Comparison of ENCODE assay signal across 8 cellular contexts in genomic region chr1:223831755-223832636, GRCh38. TPM values are rescaled to one million over a fixed set of nuclear protein-coding genes. Genes with fewer than 3 reads are reported as not detected.
DNase-seq lines count a peak whose midpoint lies in the region; ATAC-seq and TF ChIP-seq lines count a peak whose summit lies in the region.

No MANE protein-coding gene starts in this region.

- in situ Hi-C loops in Panc1 (cut with HindIII; ENCODE audit: low pct_unique_long_range_greater_than_20kb, low sequenced_read_pairs), result no loop called here

- intact Hi-C loops in activated CD4-positive, alpha-beta T cell treated with anti-CD3 and anti-CD28 coated beads, Interleukin-2, amount 10 ng/mL, durations not matched to agents 24 days and 14 days (cut with micrococcal nuclease), result loop anchor here (1.0 to 5.0 kb wide), 8 partner anchors 12 to 1120 kb away; partner anchors contain the start of genes AIDA, BROX and WDR26
- intact Hi-C loops in Panc1 (cut with micrococcal nuclease; ENCODE audit: unreplicated experiment), result no loop called here
- intact Hi-C loops in dorsolateral prefrontal cortex (cut with DNase I), result no loop called here

- peak overlapping the region; percentile 85 for H3K27ac Mint-ChIP-seq in activated CD4-positive, alpha-beta T cell treated with anti-CD3 and anti-CD28 coated beads, Interleukin-2, amount 10 ng/mL, durations not matched to agents 24 days and 14 days
- peak overlapping the region; percentile 82 for H3K27ac Mint-ChIP-seq in osteocyte (ENCODE audit: unreplicated experiment)

- H3K27me3 ChIP-seq in Panc1 (ENCODE audit: control insufficient read depth, insufficient read depth, low read length), result no peaks in the 10 kb centered on the region
- no peaks in the 10 kb centered on the region for H3K27me3 ChIP-seq in dorsolateral prefrontal cortex

- H3K36me3 ChIP-seq in Panc1 (ENCODE audit: control insufficient read depth, insufficient read depth, low read length), result no peaks in the 10 kb centered on the region

- peak overlapping the region; percentile 44 for H3K27ac ChIP-seq in Panc1 (ENCODE audit: low read length)
- peak overlapping the region in 51 of 59 donors; percentile 0 to 80 (median 54) for H3K27ac ChIP-seq in dorsolateral prefrontal cortex

- H3K4me3 ChIP-seq in Panc1 (ENCODE audit: low read depth in 2 of 2, low read length in 2 of 2) (no peak overlapping the region), dorsolateral prefrontal cortex (no peak overlapping the region)

- no peaks in the 10 kb centered on the region for H3K9me3 ChIP-seq in Panc1 (ENCODE audit: control insufficient read depth, insufficient read depth, low read depth, low read length)

- H3K4me1 Mint-ChIP-seq in activated CD4-positive, alpha-beta T cell treated with anti-CD3 and anti-CD28 coated beads, Interleukin-2, amount 10 ng/mL, durations not matched to agents 24 days and 14 days, result peaks cover 29% of the 10 kb centered on the region
- H3K4me1 Mint-ChIP-seq in osteocyte (ENCODE audit: unreplicated experiment), result peaks cover 29% of the 10 kb centered on the region

- peak overlapping the region; percentile 51 for H3K4me3 Mint-ChIP-seq in activated CD4-positive, alpha-beta T cell treated with anti-CD3 and anti-CD28 coated beads, Interleukin-2, amount 10 ng/mL, durations not matched to agents 24 days and 14 days
- H3K4me3 Mint-ChIP-seq in osteocyte (ENCODE audit: unreplicated experiment), result peak overlapping the region; percentile 5

- H3K36me3 Mint-ChIP-seq in activated CD4-positive, alpha-beta T cell treated with anti-CD3 and anti-CD28 coated beads, Interleukin-2, amount 10 ng/mL, durations not matched to agents 24 days and 14 days (ENCODE audit: low read depth), result peaks cover 10% of the 10 kb centered on the region
- peaks cover 5% of the 10 kb centered on the region for H3K36me3 Mint-ChIP-seq in osteocyte (ENCODE audit: unreplicated experiment)

- H3K9me3 Mint-ChIP-seq in activated CD4-positive, alpha-beta T cell treated with anti-CD3 and anti-CD28 coated beads, Interleukin-2, amount 10 ng/mL, durations not matched to agents 24 days and 14 days, result no peaks in the 10 kb centered on the region
- no peaks in the 10 kb centered on the region for H3K9me3 Mint-ChIP-seq in osteocyte (ENCODE audit: unreplicated experiment)

- no peaks in the 10 kb centered on the region for H3K27me3 Mint-ChIP-seq in activated CD4-positive, alpha-beta T cell treated with anti-CD3 and anti-CD28 coated beads, Interleukin-2, amount 10 ng/mL, durations not matched to agents 24 days and 14 days
- no peaks in the 10 kb centered on the region for H3K27me3 Mint-ChIP-seq in osteocyte (ENCODE audit: unreplicated experiment)

- DNase-seq in activated CD4-positive, alpha-beta T cell treated with anti-CD3 and anti-CD28 coated beads, Interleukin-2, amount 10 ng/mL, durations not matched to agents 24 days and 14 days, result no peak
- DNase-seq in activated CD4-positive, alpha-beta T cell treated with anti-CD3 and anti-CD28 coated beads, Interleukin-2, amount 50 U/mL, for 48 hours, result no peak
- DNase-seq in Panc1 (ENCODE audit: low read depth, low spot score), result no peak
- no peak for DNase-seq in dorsolateral prefrontal cortex
- DNase-seq in osteocyte (ENCODE audit: extremely low spot score, unreplicated experiment), result no peak
- DNase-seq in cortex of kidney (lab: John Stamatoyannopoulos, UW), result no peak
- DNase-seq in stimulated activated CD4-positive, alpha-beta T cell treated with anti-CD3 and anti-CD28 coated beads, Interleukin-2, amount 100 ng/mL, for 48 hours, result no peak

- H3K4me1 ChIP-seq in Panc1 (ENCODE audit: control insufficient read depth, insufficient read depth, low read length), result peaks cover 41% of the 10 kb centered on the region

- POLR2A ChIA-PET in Panc1 (lab: Charles Lee), result interaction anchor here (0.7 kb wide), 1 partner anchor 56 kb away, joined by 3 read pairs; no protein-coding TSS in a partner anchor

- CTCF ChIA-PET in Panc1 (lab: Charles Lee), result no interaction called here

- no peak; the same call in 1 of the 2 replicates for TF ChIP-seq CTCF in Panc1 (IDR thresholded peaks at IDR 0.05)
- peak in 1 of 56 donors; percentile 8 for TF ChIP-seq CTCF in dorsolateral prefrontal cortex (IDR thresholded peaks at IDR 0.05 in 54 of 56, conservative IDR thresholded peaks at IDR 0.05 in 2 of 56; ENCODE audit: low read depth in 1 of 56, partially characterized antibody in 56 of 56)
- TF ChIP-seq CTCF in osteocyte (IDR thresholded peaks at IDR 0.05), result peak; percentile 17

- BruUV-seq in Panc1 (replicated peaks; lab: Mats Ljungman, UMichigan), result no TSS peak

- ATAC-seq in Panc1 (0 out of 2 replicates have a peak, but pooled peaks have one; percentile 7), HG02623 (IDR thresholded peaks at IDR 0.05; ENCODE audit: unreplicated experiment) (no peak)

RNA-seq across cellular contexts. Expression of gene TP53BP2, which starts 13.8 kb away (rescaled TPM):
- total RNA-seq in activated CD4-positive, alpha-beta T cell treated with anti-CD3 and anti-CD28 coated beads, Interleukin-2, amount 10 ng/mL, durations not matched to agents 24 days and 14 days, result 37.1 and 47.7 TPM in 2 replicates
- total RNA-seq in Panc1 (2021; ENCODE audit: unreplicated experiment) (51.4 TPM), dorsolateral prefrontal cortex (100 to 1,000 TPM in 5 of 120 experiments, 10 to 100 TPM in 115; 32.0 to 134 (median 60.9) TPM), osteocyte (58.7 and 63.6 TPM in 2 replicates)
- polyA plus RNA-seq in Panc1 (2012; ENCODE audit: insufficient read length), result 24.4 TPM
